14 cellular contexts compared by ENCODE assay signal in genomic region chr17:3594056-3594810, GRCh38. TPM values are rescaled to one million over a fixed set of nuclear protein-coding genes. Genes with fewer than 3 reads are reported as not detected.
DNase-seq lines count a peak whose midpoint lies in the region; ATAC-seq and TF ChIP-seq lines count a peak whose summit lies in the region.
"Had no signal": no experiment of that assay in that cellular context is flagged by ENCODE, and none has a peak within 500 bp of the region (broad histone marks: within the 10 kb centered on the region; RNA-seq: fewer than 3 reads in every experiment).

No MANE protein-coding gene starts in this region.

- peak; percentile 29 for DNase-seq in ELR (ENCODE audit: low read depth)
- peak in 51 of 58 donors; percentile 4 to 72 (median 34) for DNase-seq in anterior cingulate cortex (lab: John Stamatoyannopoulos, UW)
- peak; percentile 71 for DNase-seq in Right ventricle myocardium superior
- peak; percentile 37 to 95 (median 68) for DNase-seq in posterior cingulate gyrus
- no peak for DNase-seq in activated CD4-positive, alpha-beta T cell treated with anti-CD3 and anti-CD28 coated beads for 4 hours
- DNase-seq in tibial artery: no peak
- no peak for DNase-seq in NCI-H774 (lab: John Stamatoyannopoulos, UW)
- DNase-seq: activated naive CD8-positive, alpha-beta T cell treated with anti-CD3 and anti-CD28 coated beads, Interleukin-2, amount 50 U/mL, for 24 hours; CD4-positive, alpha-beta memory T cell; KBM-7; NCI-H69; stimulated activated CD4-positive, alpha-beta T cell treated with anti-CD3 and anti-CD28 coated beads, Interleukin-15, amount 100 ng/mL, for 24 hours; stomach had no signal

- ATAC-seq in Right ventricle myocardium superior (ENCODE audit: poor library complexity) (peak; percentile 75), HG03354 (IDR thresholded peaks at IDR 0.05; ENCODE audit: poor library complexity, severe bottlenecking, unreplicated experiment) (no peak)
- ATAC-seq: activated naive CD8-positive, alpha-beta T cell treated with anti-CD3 and anti-CD28 coated beads, Interleukin-2, amount 50 U/mL, for 24 hours had no signal

- no peaks in the 10 kb centered on the region for H3K4me1 ChIP-seq in tibial artery
- H3K4me1 ChIP-seq: stomach had no signal

- no peaks in the 10 kb centered on the region for H3K9me3 ChIP-seq in tibial artery
- H3K9me3 ChIP-seq: stomach had no signal

- no peak overlapping the region for H3K27ac ChIP-seq in tibial artery

- intact Hi-C loops in Right ventricle myocardium superior (cut with DNase I) (no loop called here), posterior cingulate gyrus (cut with DNase I) (no loop called here), tibial artery (cut with DNase I; ENCODE audit: low total_unique reads) (no loop called here)

- no peak overlapping the region for H3K4me3 ChIP-seq in tibial artery
- H3K4me3 ChIP-seq: stomach had no signal

- peaks cover 11 to 42% (median 29%) of the 10 kb centered on the region in 3 donors for H3K36me3 ChIP-seq in tibial artery

- H3K27me3 ChIP-seq in tibial artery: no peaks in the 10 kb centered on the region
- H3K27me3 ChIP-seq: stomach had no signal

- no peak for TF ChIP-seq CTCF in tibial artery (IDR thresholded peaks at IDR 0.05)

RNA-seq across cellular contexts. Expression of gene TRPV1, which starts 15.0 kb away (rescaled TPM):
- 4.0 TPM for total RNA-seq in Right ventricle myocardium superior

RNA-seq across cellular contexts. Expression of gene TRPV3, which starts 36.6 kb away (rescaled TPM):
- total RNA-seq in Right ventricle myocardium superior: 1.0 TPM

RNA-seq across cellular contexts. Expression of gene SHPK, which starts 41.8 kb away (rescaled TPM):
- total RNA-seq in Right ventricle myocardium superior: 4.7 TPM

RNA-seq across cellular contexts. Expression of gene CTNS, which starts 42.3 kb away (rescaled TPM):
- total RNA-seq in Right ventricle myocardium superior: 5.1 TPM

Comparison
In these comparisons a context has a peak if more than half of its experiments do, and no peak if none do; other contexts are left out.
1. DNase-seq: peak in ELR (single experiment), anterior cingulate cortex (51 of 58), Right ventricle myocardium superior (single experiment) and posterior cingulate gyrus (10 of 10); none in activated CD4-positive, alpha-beta T cell treated with anti-CD3 and anti-CD28 coated beads for 4 hours (0 of 2), tibial artery (0 of 2) and NCI-H774 (single experiment).